Comparison of ENCODE assay signal across 2 cellular contexts in the genomic region with DNA sequence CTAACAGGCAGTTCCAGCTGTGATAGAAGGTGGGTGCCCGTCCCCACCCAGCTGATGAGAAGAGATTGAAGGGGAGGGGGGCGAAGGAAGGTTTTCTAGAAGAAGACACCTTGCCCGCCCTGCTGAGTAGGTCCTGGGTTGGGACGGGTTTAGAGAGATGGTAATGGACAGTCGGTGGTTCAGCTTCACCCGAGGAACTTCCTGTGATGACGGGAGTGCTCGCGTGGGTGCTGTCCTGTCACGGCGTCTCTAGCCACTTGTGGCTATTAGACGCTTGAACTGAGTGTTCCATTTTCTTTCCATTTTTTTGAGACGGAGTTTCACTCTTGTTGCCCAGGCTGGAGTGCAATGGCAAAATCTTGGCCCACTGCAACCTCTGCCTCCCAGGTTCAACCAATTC.
TF ChIP-seq lines count a peak whose summit lies in the region.

No MANE protein-coding gene starts in this region.

TF ChIP-seq in HEK293, 187 proteins besides CTCF, POLR2A, EP300 and RAD21:
- no peak for TF ChIP-seq ZNF221 (tag by site-specific recombination; IDR thresholded peaks at IDR 0.05; ENCODE audit: borderline replicate concordance)
- no peak for TF ChIP-seq ZNF664 (tag by site-specific recombination; IDR thresholded peaks at IDR 0.05)
- TF ChIP-seq ZNF624 (tag by site-specific recombination; IDR thresholded peaks at IDR 0.05): no peak
- TF ChIP-seq ZNF391 (tag by site-specific recombination; IDR thresholded peaks at IDR 0.05; ENCODE audit: borderline replicate concordance, low read depth): no peak
- no peak for TF ChIP-seq ZNF112 (tag by site-specific recombination; IDR thresholded peaks at IDR 0.05)
- no peak for TF ChIP-seq ZNF658 (tag by site-specific recombination; IDR thresholded peaks at IDR 0.05)
- TF ChIP-seq PRDM1 (tag by site-specific recombination; IDR thresholded peaks at IDR 0.05): no peak
- no peak for TF ChIP-seq ZNF121 (tag by site-specific recombination; IDR thresholded peaks at IDR 0.05)
- no peak for TF ChIP-seq FEZF1 (tag by site-specific recombination; IDR thresholded peaks at IDR 0.05)
- no peak for TF ChIP-seq ZNF2 (tag by site-specific recombination; IDR thresholded peaks at IDR 0.05)
- TF ChIP-seq ZNF394 (tag by site-specific recombination; IDR thresholded peaks at IDR 0.05; ENCODE audit: borderline replicate concordance): no peak
- TF ChIP-seq ZFP3 (tag by site-specific recombination; IDR thresholded peaks at IDR 0.05; ENCODE audit: low read depth): no peak
- no peak for TF ChIP-seq ZNF48 (tag by site-specific recombination; IDR thresholded peaks at IDR 0.05)
- no peak for TF ChIP-seq ZNF510 (tag by site-specific recombination; IDR thresholded peaks at IDR 0.05; ENCODE audit: insufficient replicate concordance)

TF ChIP-seq in WTC11, 78 proteins besides CTCF, POLR2A, EP300 and RAD21:
- no peak for TF ChIP-seq TP53 (CRISPR knock-in tag; IDR thresholded peaks at IDR 0.05)
- TF ChIP-seq, protein P1, sequence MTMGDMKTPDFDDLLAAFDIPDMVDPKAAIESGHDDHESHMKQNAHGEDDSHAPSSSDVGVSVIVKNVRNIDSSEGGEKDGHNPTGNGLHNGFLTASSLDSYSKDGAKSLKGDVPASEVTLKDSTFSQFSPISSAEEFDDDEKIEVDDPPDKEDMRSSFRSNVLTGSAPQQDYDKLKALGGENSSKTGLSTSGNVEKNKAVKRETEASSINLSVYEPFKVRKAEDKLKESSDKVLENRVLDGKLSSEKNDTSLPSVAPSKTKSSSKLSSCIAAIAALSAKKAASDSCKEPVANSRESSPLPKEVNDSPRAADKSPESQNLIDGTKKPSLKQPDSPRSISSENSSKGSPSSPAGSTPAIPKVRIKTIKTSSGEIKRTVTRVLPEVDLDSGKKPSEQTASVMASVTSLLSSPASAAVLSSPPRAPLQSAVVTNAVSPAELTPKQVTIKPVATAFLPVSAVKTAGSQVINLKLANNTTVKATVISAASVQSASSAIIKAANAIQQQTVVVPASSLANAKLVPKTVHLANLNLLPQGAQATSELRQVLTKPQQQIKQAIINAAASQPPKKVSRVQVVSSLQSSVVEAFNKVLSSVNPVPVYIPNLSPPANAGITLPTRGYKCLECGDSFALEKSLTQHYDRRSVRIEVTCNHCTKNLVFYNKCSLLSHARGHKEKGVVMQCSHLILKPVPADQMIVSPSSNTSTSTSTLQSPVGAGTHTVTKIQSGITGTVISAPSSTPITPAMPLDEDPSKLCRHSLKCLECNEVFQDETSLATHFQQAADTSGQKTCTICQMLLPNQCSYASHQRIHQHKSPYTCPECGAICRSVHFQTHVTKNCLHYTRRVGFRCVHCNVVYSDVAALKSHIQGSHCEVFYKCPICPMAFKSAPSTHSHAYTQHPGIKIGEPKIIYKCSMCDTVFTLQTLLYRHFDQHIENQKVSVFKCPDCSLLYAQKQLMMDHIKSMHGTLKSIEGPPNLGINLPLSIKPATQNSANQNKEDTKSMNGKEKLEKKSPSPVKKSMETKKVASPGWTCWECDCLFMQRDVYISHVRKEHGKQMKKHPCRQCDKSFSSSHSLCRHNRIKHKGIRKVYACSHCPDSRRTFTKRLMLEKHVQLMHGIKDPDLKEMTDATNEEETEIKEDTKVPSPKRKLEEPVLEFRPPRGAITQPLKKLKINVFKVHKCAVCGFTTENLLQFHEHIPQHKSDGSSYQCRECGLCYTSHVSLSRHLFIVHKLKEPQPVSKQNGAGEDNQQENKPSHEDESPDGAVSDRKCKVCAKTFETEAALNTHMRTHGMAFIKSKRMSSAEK (CRISPR knock-in tag; IDR thresholded peaks at IDR 0.05; ENCODE audit: borderline replicate concordance): no peak
- TF ChIP-seq, protein P2, sequence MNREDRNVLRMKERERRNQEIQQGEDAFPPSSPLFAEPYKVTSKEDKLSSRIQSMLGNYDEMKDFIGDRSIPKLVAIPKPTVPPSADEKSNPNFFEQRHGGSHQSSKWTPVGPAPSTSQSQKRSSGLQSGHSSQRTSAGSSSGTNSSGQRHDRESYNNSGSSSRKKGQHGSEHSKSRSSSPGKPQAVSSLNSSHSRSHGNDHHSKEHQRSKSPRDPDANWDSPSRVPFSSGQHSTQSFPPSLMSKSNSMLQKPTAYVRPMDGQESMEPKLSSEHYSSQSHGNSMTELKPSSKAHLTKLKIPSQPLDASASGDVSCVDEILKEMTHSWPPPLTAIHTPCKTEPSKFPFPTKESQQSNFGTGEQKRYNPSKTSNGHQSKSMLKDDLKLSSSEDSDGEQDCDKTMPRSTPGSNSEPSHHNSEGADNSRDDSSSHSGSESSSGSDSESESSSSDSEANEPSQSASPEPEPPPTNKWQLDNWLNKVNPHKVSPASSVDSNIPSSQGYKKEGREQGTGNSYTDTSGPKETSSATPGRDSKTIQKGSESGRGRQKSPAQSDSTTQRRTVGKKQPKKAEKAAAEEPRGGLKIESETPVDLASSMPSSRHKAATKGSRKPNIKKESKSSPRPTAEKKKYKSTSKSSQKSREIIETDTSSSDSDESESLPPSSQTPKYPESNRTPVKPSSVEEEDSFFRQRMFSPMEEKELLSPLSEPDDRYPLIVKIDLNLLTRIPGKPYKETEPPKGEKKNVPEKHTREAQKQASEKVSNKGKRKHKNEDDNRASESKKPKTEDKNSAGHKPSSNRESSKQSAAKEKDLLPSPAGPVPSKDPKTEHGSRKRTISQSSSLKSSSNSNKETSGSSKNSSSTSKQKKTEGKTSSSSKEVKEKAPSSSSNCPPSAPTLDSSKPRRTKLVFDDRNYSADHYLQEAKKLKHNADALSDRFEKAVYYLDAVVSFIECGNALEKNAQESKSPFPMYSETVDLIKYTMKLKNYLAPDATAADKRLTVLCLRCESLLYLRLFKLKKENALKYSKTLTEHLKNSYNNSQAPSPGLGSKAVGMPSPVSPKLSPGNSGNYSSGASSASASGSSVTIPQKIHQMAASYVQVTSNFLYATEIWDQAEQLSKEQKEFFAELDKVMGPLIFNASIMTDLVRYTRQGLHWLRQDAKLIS (CRISPR knock-in tag; IDR thresholded peaks at IDR 0.05; ENCODE audit: borderline replicate concordance): no peak
- TF ChIP-seq, protein P3, sequence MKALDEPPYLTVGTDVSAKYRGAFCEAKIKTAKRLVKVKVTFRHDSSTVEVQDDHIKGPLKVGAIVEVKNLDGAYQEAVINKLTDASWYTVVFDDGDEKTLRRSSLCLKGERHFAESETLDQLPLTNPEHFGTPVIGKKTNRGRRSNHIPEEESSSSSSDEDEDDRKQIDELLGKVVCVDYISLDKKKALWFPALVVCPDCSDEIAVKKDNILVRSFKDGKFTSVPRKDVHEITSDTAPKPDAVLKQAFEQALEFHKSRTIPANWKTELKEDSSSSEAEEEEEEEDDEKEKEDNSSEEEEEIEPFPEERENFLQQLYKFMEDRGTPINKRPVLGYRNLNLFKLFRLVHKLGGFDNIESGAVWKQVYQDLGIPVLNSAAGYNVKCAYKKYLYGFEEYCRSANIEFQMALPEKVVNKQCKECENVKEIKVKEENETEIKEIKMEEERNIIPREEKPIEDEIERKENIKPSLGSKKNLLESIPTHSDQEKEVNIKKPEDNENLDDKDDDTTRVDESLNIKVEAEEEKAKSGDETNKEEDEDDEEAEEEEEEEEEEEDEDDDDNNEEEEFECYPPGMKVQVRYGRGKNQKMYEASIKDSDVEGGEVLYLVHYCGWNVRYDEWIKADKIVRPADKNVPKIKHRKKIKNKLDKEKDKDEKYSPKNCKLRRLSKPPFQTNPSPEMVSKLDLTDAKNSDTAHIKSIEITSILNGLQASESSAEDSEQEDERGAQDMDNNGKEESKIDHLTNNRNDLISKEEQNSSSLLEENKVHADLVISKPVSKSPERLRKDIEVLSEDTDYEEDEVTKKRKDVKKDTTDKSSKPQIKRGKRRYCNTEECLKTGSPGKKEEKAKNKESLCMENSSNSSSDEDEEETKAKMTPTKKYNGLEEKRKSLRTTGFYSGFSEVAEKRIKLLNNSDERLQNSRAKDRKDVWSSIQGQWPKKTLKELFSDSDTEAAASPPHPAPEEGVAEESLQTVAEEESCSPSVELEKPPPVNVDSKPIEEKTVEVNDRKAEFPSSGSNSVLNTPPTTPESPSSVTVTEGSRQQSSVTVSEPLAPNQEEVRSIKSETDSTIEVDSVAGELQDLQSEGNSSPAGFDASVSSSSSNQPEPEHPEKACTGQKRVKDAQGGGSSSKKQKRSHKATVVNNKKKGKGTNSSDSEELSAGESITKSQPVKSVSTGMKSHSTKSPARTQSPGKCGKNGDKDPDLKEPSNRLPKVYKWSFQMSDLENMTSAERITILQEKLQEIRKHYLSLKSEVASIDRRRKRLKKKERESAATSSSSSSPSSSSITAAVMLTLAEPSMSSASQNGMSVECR (CRISPR knock-in tag; IDR thresholded peaks at IDR 0.05; ENCODE audit: borderline replicate concordance): no peak
- no peak for TF ChIP-seq ZNF396 (CRISPR knock-in tag; IDR thresholded peaks at IDR 0.05; ENCODE audit: borderline replicate concordance)
- TF ChIP-seq CREB1 (CRISPR knock-in tag; IDR thresholded peaks at IDR 0.05): no peak
- TF ChIP-seq OVOL2 (CRISPR knock-in tag; IDR thresholded peaks at IDR 0.05; ENCODE audit: borderline replicate concordance): no peak
- TF ChIP-seq, protein P4, sequence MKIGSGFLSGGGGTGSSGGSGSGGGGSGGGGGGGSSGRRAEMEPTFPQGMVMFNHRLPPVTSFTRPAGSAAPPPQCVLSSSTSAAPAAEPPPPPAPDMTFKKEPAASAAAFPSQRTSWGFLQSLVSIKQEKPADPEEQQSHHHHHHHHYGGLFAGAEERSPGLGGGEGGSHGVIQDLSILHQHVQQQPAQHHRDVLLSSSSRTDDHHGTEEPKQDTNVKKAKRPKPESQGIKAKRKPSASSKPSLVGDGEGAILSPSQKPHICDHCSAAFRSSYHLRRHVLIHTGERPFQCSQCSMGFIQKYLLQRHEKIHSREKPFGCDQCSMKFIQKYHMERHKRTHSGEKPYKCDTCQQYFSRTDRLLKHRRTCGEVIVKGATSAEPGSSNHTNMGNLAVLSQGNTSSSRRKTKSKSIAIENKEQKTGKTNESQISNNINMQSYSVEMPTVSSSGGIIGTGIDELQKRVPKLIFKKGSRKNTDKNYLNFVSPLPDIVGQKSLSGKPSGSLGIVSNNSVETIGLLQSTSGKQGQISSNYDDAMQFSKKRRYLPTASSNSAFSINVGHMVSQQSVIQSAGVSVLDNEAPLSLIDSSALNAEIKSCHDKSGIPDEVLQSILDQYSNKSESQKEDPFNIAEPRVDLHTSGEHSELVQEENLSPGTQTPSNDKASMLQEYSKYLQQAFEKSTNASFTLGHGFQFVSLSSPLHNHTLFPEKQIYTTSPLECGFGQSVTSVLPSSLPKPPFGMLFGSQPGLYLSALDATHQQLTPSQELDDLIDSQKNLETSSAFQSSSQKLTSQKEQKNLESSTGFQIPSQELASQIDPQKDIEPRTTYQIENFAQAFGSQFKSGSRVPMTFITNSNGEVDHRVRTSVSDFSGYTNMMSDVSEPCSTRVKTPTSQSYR (CRISPR knock-in tag; IDR thresholded peaks at IDR 0.05): no peak
- no peak for TF ChIP-seq GTF2I (CRISPR knock-in tag; conservative IDR thresholded peaks at IDR 0.05)
- TF ChIP-seq, protein P5, sequence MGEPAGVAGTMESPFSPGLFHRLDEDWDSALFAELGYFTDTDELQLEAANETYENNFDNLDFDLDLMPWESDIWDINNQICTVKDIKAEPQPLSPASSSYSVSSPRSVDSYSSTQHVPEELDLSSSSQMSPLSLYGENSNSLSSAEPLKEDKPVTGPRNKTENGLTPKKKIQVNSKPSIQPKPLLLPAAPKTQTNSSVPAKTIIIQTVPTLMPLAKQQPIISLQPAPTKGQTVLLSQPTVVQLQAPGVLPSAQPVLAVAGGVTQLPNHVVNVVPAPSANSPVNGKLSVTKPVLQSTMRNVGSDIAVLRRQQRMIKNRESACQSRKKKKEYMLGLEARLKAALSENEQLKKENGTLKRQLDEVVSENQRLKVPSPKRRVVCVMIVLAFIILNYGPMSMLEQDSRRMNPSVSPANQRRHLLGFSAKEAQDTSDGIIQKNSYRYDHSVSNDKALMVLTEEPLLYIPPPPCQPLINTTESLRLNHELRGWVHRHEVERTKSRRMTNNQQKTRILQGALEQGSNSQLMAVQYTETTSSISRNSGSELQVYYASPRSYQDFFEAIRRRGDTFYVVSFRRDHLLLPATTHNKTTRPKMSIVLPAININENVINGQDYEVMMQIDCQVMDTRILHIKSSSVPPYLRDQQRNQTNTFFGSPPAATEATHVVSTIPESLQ (CRISPR knock-in tag; IDR thresholded peaks at IDR 0.05): no peak
- TF ChIP-seq, protein P6, sequence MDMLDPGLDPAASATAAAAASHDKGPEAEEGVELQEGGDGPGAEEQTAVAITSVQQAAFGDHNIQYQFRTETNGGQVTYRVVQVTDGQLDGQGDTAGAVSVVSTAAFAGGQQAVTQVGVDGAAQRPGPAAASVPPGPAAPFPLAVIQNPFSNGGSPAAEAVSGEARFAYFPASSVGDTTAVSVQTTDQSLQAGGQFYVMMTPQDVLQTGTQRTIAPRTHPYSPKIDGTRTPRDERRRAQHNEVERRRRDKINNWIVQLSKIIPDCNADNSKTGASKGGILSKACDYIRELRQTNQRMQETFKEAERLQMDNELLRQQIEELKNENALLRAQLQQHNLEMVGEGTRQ (CRISPR knock-in tag; IDR thresholded peaks at IDR 0.05): no peak
- no peak for TF ChIP-seq CBFB (CRISPR knock-in tag; IDR thresholded peaks at IDR 0.05; ENCODE audit: low read depth)
- TF ChIP-seq IRF2 (CRISPR knock-in tag; IDR thresholded peaks at IDR 0.05; ENCODE audit: borderline replicate concordance, low read depth): no peak
- TF ChIP-seq CREM (CRISPR knock-in tag; IDR thresholded peaks at IDR 0.05): no peak
- TF ChIP-seq, protein P7, sequence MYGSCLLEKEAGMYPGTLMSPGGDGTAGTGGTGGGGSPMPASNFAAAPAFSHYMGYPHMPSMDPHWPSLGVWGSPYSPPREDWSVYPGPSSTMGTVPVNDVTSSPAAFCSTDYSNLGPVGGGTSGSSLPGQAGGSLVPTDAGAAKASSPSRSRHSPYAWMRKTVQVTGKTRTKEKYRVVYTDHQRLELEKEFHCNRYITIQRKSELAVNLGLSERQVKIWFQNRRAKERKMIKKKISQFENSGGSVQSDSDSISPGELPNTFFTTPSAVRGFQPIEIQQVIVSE (CRISPR knock-in tag; IDR thresholded peaks at IDR 0.05; ENCODE audit: borderline replicate concordance): no peak
- no peak for TF ChIP-seq RELA (CRISPR knock-in tag; IDR thresholded peaks at IDR 0.05; ENCODE audit: borderline replicate concordance)
- TF ChIP-seq TEAD1 (CRISPR knock-in tag; IDR thresholded peaks at IDR 0.05): no peak
- TF ChIP-seq ZNF138 (CRISPR knock-in tag; conservative IDR thresholded peaks at IDR 0.05): no peak
- TF ChIP-seq JUN (CRISPR knock-in tag; IDR thresholded peaks at IDR 0.05): no peak
- TF ChIP-seq, protein P8, sequence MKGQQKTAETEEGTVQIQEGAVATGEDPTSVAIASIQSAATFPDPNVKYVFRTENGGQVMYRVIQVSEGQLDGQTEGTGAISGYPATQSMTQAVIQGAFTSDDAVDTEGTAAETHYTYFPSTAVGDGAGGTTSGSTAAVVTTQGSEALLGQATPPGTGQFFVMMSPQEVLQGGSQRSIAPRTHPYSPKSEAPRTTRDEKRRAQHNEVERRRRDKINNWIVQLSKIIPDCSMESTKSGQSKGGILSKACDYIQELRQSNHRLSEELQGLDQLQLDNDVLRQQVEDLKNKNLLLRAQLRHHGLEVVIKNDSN (CRISPR knock-in tag; IDR thresholded peaks at IDR 0.05): no peak
